ENCODE assay signal across 8 cellular contexts in the genomic region with DNA sequence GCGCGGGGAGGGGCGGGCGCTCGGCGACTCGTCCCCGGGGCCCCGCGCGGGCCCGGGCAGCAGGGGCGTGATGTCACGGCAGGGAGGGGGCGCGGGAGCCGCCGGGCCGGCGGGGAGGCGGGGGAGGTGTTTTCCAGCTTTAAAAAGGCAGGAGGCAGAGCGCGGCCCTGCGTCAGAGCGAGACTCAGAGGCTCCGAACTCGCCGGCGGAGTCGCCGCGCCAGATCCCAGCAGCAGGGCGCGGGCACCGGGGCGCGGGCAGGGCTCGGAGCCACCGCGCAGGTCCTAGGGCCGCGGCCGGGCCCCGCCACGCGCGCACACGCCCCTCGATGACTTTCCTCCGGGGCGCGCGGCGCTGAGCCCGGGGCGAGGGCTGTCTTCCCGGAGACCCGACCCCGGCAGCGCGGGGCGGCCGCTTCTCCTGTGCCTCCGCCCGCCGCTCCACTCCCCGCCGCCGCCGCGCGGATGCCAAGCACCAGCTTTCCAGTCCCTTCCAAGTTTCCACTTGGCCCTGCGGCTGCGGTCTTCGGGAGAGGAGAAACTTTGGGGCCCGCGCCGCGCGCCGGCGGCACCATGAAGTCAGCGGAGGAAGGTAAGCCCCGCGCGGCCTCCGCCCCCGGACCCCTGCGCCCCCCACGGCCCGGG. TPM values are rescaled to one million over a fixed set of nuclear protein-coding genes. Genes with fewer than 3 reads are reported as not detected.
DNase-seq lines count a peak whose midpoint lies in the region; ATAC-seq, FAIRE-seq and TF ChIP-seq lines count a peak whose summit lies in the region.

A gene (plus strand): TSS at position 170 of the 644 bp plus-strand sequence. CDS start 295 bp downstream, at position 465.

- no peak for FAIRE-seq in GM19239 (lab: Jason Lieb, UNC)

- ATAC-seq in right lobe of liver (peak in 3 of 4 donors; percentile 6 to 32 (median 19)), HG03045 (IDR thresholded peaks at IDR 0.05; ENCODE audit: unreplicated experiment) (no peak)

- no peak for TF ChIP-seq CTCF in GM10248 (IDR thresholded peaks at IDR 0.05; ENCODE audit: control extremely low read depth, extremely low read depth, low read depth, missing control alignments)
- TF ChIP-seq CTCF in chondrocyte (IDR thresholded peaks at IDR 0.05) = no peak
- TF ChIP-seq CTCF in right lobe of liver (IDR thresholded peaks at IDR 0.05) = no peak

- no peaks in the 10 kb centered on the region for H3K27me3 Mint-ChIP-seq in chondrocyte (ENCODE audit: low read depth)

- H3K27ac ChIP-seq in right lobe of liver = peak within 1 kb of the TSS in 2 of 3 donors; percentile 13 to 58

- DNase-seq in GM10248 (ENCODE audit: extremely low spot score) = peak; percentile 83
- peak; percentile 51 for DNase-seq in M059J (ENCODE audit: low read depth)
- peak; percentile 72 for DNase-seq in activated CD4-positive, CD25-positive, alpha-beta regulatory T cell treated with anti-CD3 and anti-CD28 coated beads, Interleukin-2, amount 50 U/mL, for 72 hours
- peak; percentile 91 for DNase-seq in chondrocyte (ENCODE audit: low spot score)
- DNase-seq in right lobe of liver = peak; percentile 52 to 72 (median 60)
- peak; percentile 54 to 76 (median 73) for DNase-seq in stimulated activated CD4-positive, alpha-beta T cell treated with anti-CD3 and anti-CD28 coated beads, TNF-alpha, amount 100 ng/mL, for 1 hour (ENCODE audit: low read depth in 3 of 3, low spot score in 1 of 3)
- DNase-seq in GM19239 (ENCODE audit: insufficient read length, low spot score) = no peak

- H3K27ac Mint-ChIP-seq in chondrocyte (ENCODE audit: unreplicated experiment) = peak within 1 kb of the TSS; percentile 83

- no peaks in the 10 kb centered on the region for H3K9me3 Mint-ChIP-seq in chondrocyte (ENCODE audit: low read depth)

- peaks cover 0 to 9% of the 10 kb centered on the region in 2 donors for H3K27me3 ChIP-seq in right lobe of liver

- H3K4me1 Mint-ChIP-seq in chondrocyte (ENCODE audit: low read depth) = peaks cover 13% of the 10 kb centered on the region

- no peak for TF ChIP-seq POLR2A in right lobe of liver (IDR thresholded peaks at IDR 0.05)

- peak within 1 kb of the TSS; percentile 78 for H3K4me3 Mint-ChIP-seq in chondrocyte (ENCODE audit: unreplicated experiment)

- H3K36me3 ChIP-seq in right lobe of liver = no peaks in the 10 kb centered on the region

- WGBS in right lobe of liver (ENCODE audit: insufficient coverage, low coverage, low lambda C conversion rate, missing lambda C conversion rate) = no CpG with 5 or more reads among the region's 91 CpGs

- H3K4me3 ChIP-seq in right lobe of liver = peak within 1 kb of the TSS; percentile 21 to 48 (median 39)

- intact Hi-C loops in right lobe of liver (cut with DNase I) = no loop called here

- CTCF ChIA-PET in GM10248 (lab: Yijun Ruan, JAX) = interaction anchor here (0.9 to 3.7 kb wide), 8 partner anchors 10 to 248 kb away, joined by 3 to 27 read pairs (median 4); no protein-coding TSS in a partner anchor

- no peaks in the 10 kb centered on the region for H3K9me3 ChIP-seq in right lobe of liver

- no peaks in the 10 kb centered on the region for H3K36me3 Mint-ChIP-seq in chondrocyte (ENCODE audit: low read depth)

- peaks cover 0 to 40% (median 14%) of the 10 kb centered on the region in 4 donors for H3K4me1 ChIP-seq in right lobe of liver

- POLR2A ChIA-PET in GM10248 (lab: Yijun Ruan, JAX) = interaction anchor here (0.6 kb wide), 2 partner anchors 140 to 239 kb away, joined by 3 to 4 read pairs; no protein-coding TSS in a partner anchor

RNA-seq across cellular contexts. Expression of the gene that starts here (rescaled TPM):
- total RNA-seq in M059J (2014; rRNA removed; shearing (Covaris generic)) = 0.59 and 0.79 TPM in 2 replicates
- total RNA-seq in chondrocyte = 7.1 to 12.5 TPM (median 7.3 TPM) in 3 replicates
- total RNA-seq in right lobe of liver = 1 to 10 TPM in 5 of 6 experiments, under 1 TPM in 1; 1.00 to 4.3 (median 2.9) TPM

Comparison
In these comparisons a context has a peak if more than half of its experiments do, and no peak if none do; other contexts are left out.
1. Peak in DNase-seq in M059J; RNA of the gene not detected or under 1 TPM.